ENCODE assay signal across 19 cellular contexts in the genomic region with DNA sequence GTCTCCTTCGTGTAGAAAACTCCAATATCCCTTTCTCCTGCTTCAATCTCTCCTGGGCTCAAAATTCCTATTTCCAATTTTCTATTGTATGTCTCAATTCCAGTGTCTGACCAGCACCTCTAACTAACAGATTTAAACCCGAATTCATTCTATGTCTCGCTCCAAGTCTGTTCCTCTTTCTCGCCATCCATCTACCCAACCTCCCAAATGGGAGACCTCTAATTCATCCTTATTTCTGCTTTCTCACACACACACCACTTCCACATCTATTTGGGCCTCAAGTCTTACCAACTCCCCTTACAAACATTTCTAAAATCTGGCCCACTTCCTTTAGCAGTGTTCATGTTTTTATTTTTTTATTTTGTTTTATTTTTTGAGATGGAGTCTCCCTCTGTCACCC.
"Had no signal": no experiment of that assay in that cellular context is flagged by ENCODE, and none has a peak within 500 bp of the region (broad histone marks: within the 10 kb centered on the region; RNA-seq: fewer than 3 reads in every experiment).

No MANE protein-coding gene starts in this region.

- DNase-seq: activated B cell treated with CpG ODN at 0.5 μM for 24 hours; activated CD4-positive, alpha-beta memory T cell treated with anti-CD3 and anti-CD28 coated beads for 36 hours; activated CD4-positive, alpha-beta T cell treated with anti-CD3 and anti-CD28 coated beads for 48 hours; activated effector memory CD4-positive, alpha-beta T cell treated with anti-CD3 and anti-CD28 coated beads, Interleukin-2, amount 50 U/mL, for 16 hours; adrenal gland; brain microvascular endothelial cell; caudate nucleus; dermis blood vessel endothelial cell; effector CD8-positive, alpha-beta T cell; erythroblast; foreskin fibroblast; heart right ventricle; left colon; mesenchymal stem cell; pancreas; right cardiac atrium; stimulated activated CD4-positive, alpha-beta T cell treated with anti-CD3 and anti-CD28 coated beads, Interleukin-4, amount 100 ng/mL, for 24 hours; stimulated activated naive CD8-positive, alpha-beta T cell treated with anti-CD3 and anti-CD28 coated beads, Interleukin-15, Interleukin-2, amounts not matched to agents 100 U/mL and 50 U/mL, for 24 hours; upper lobe of left lung had no signal

- ATAC-seq: heart right ventricle; left colon; right cardiac atrium; stimulated activated naive CD8-positive, alpha-beta T cell treated with anti-CD3 and anti-CD28 coated beads, Interleukin-15, Interleukin-2, amounts not matched to agents 100 U/mL and 50 U/mL, for 24 hours had no signal
